In the genomic region with DNA sequence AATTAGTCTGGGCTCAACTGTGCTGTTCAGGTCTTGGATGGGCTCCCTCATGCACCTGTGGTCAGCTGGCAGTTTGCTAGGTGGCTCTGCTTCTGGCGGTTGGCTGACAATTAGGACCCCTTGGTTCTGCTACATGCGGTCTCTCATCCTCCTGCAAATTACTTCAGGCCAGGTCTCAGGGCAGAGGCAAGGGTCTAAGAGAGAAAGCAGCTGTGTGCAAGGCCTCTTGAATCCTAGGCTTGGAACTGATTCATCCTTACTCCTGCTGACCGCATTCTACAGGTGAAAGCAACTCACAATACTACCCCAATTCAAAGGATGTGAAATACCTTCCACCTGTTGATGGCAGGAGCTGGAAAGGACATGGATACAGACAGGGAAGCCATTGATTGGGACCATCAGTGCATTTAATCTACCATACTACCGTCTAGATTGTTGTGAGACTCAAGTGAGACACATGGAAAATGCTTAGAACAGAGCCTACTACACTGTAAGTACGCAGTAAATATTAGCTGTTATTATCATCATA, we compare ENCODE assay signal across 27 cellular contexts. TPM values are rescaled to one million over a fixed set of nuclear protein-coding genes. Genes with fewer than 3 reads are reported as not detected.
"Had no signal": no experiment of that assay in that cellular context is flagged by ENCODE, and none has a peak within 500 bp of the region (broad histone marks: within the 10 kb centered on the region; RNA-seq: fewer than 3 reads in every experiment).

No MANE protein-coding gene starts in this region.

- H3K27me3 Mint-ChIP-seq: dendritic cell treated with granulocyte-macrophage colony-stimulating factor and Interleukin-4, amounts not matched to agents 40 ng/mL and 50 ng/mL, for 4 days had no signal

- H3K36me3 Mint-ChIP-seq: naive thymus-derived CD4-positive, alpha-beta T cell had no signal

- H3K27ac ChIP-seq: colonic mucosa, esophagus squamous epithelium, gastrocnemius medialis, heart right ventricle, left lung, lower lobe of right lung had no signal

- H3K4me1 ChIP-seq: colonic mucosa, esophagus squamous epithelium, gastrocnemius medialis, heart right ventricle, left lung, lower lobe of right lung had no signal

- H3K9me3 Mint-ChIP-seq: dendritic cell treated with granulocyte-macrophage colony-stimulating factor and Interleukin-4, amounts not matched to agents 40 ng/mL and 50 ng/mL, for 4 days; naive thymus-derived CD4-positive, alpha-beta T cell had no signal

- H3K27ac Mint-ChIP-seq: dendritic cell treated with granulocyte-macrophage colony-stimulating factor and Interleukin-4, amounts not matched to agents 40 ng/mL and 50 ng/mL, for 4 days had no signal

- ATAC-seq: gastrocnemius medialis; heart right ventricle; left cardiac atrium; left lung; left ventricle myocardium superior; lower lobe of right lung; naive thymus-derived CD4-positive, alpha-beta T cell had no signal

- H3K27me3 ChIP-seq: colonic mucosa, esophagus squamous epithelium, gastrocnemius medialis, left lung had no signal

- H3K4me1 Mint-ChIP-seq: naive thymus-derived CD4-positive, alpha-beta T cell had no signal

- H3K4me3 Mint-ChIP-seq: dendritic cell treated with granulocyte-macrophage colony-stimulating factor and Interleukin-4, amounts not matched to agents 40 ng/mL and 50 ng/mL, for 4 days; naive thymus-derived CD4-positive, alpha-beta T cell had no signal

- DNase-seq: colonic mucosa; cortex of kidney; effector CD4-positive, alpha-beta T cell; effector memory CD4-positive, alpha-beta T cell; esophagus squamous epithelium; foreskin fibroblast; foreskin melanocyte; gastrocnemius medialis; glutamatergic neuron; head of caudate nucleus; heart right ventricle; hippocampal formation; left cardiac atrium; left lung; left ventricle myocardium superior; lower lobe of right lung; mesenchymal stem cell; midbrain; naive thymus-derived CD4-positive, alpha-beta T cell had no signal

- H3K36me3 ChIP-seq: colonic mucosa, esophagus squamous epithelium, gastrocnemius medialis, heart right ventricle, left lung, lower lobe of right lung had no signal

- H3K4me3 ChIP-seq: colonic mucosa, esophagus squamous epithelium, gastrocnemius medialis, heart right ventricle, left lung, lower lobe of right lung had no signal

- H3K9me3 ChIP-seq: colonic mucosa, esophagus squamous epithelium, gastrocnemius medialis, heart right ventricle, left lung, lower lobe of right lung had no signal

RNA-seq across cellular contexts. Expression of a gene that starts 19.1 kb away (rescaled TPM):
- total RNA-seq: colonic mucosa; dermis microvascular lymphatic vessel endothelial cell; endothelial cell of umbilical vein; epithelial cell of proximal tubule; esophagus squamous epithelium; gastrocnemius medialis; glomerular endothelial cell; heart right ventricle; kidney epithelial cell; left cardiac atrium; left lung; left ventricle myocardium superior; lower lobe of right lung; lung microvascular endothelial cell; mucosa of gallbladder; naive thymus-derived CD4-positive, alpha-beta T cell had no signal
